8 cellular contexts compared by ENCODE assay signal in genomic region chr1:110619412-110620249, GRCh38. TPM values are rescaled to one million over a fixed set of nuclear protein-coding genes. Genes with fewer than 3 reads are reported as not detected.
DNase-seq lines count a peak whose midpoint lies in the region; ATAC-seq and TF ChIP-seq lines count a peak whose summit lies in the region.

No MANE protein-coding gene starts in this region.

- intact Hi-C loops in left colon (cut with DNase I, micrococcal nuclease): loop anchor here in 1 of 2 donors (5.0 kb wide), 1 partner anchor 67 kb away; no protein-coding TSS in a partner anchor

- peaks cover 9% of the 10 kb centered on the region for H3K27me3 ChIP-seq in BJ (ENCODE audit: control insufficient read depth, insufficient read depth, low read length)

- no peaks in the 10 kb centered on the region for H3K36me3 ChIP-seq in BJ (ENCODE audit: control insufficient read depth, insufficient read depth, low read length)

- H3K4me3 ChIP-seq in BJ (ENCODE audit: low read depth, low read length) (no peak overlapping the region), choroid plexus epithelial cell (ENCODE audit: low read depth, low read length) (no peak overlapping the region)

- DNase-seq in BJ (ENCODE audit: low read depth): no peak
- peak; percentile 50 for DNase-seq in NCI-H446 treated with DMSO at 0.1 percent for 48 hours (lab: John Stamatoyannopoulos, UW)
- DNase-seq in activated CD4-positive, alpha-beta T cell treated with anti-CD3 and anti-CD28 coated beads for 4 hours: peak; percentile 90
- peak; percentile 64 for DNase-seq in choroid plexus epithelial cell (ENCODE audit: low read depth)
- peak; percentile 70 to 86 for DNase-seq in left colon
- peak; percentile 83 to 88 for DNase-seq in stimulated activated CD4-positive, alpha-beta T cell treated with anti-CD3 and anti-CD28 coated beads, Interleukin-4, amount 100 ng/mL, for 4 hours

- ATAC-seq in GM19043 (IDR thresholded peaks at IDR 0.05; ENCODE audit: low read depth, unreplicated experiment) (peak; percentile 68), HG03342 (IDR thresholded peaks at IDR 0.05; ENCODE audit: unreplicated experiment) (peak; percentile 77), left colon (peak; percentile 90)

- TF ChIP-seq CTCF in BJ (IDR thresholded peaks at IDR 0.05; ENCODE audit: insufficient read depth, low read depth, low read length) (peak; percentile 89), choroid plexus epithelial cell (conservative IDR thresholded peaks at IDR 0.05; ENCODE audit: low read depth, low read length) (peak; percentile 92)

- CTCF ChIA-PET in BJ (lab: Yijun Ruan, JAX): interaction anchor here (0.6 to 5.8 kb wide), 27 partner anchors 9 to 1699 kb away, joined by 3 to 70 read pairs (median 4); partner anchors contain the start of gene KCNA2

- POLR2A ChIA-PET in BJ (lab: Charles Lee): no interaction called here

RNA-seq across cellular contexts. Expression of gene KCNA2, which starts 13.5 kb away (rescaled TPM):
- not detected in 2 replicates for polyA plus RNA-seq in BJ (2011; rRNA removed)
- under 0.01 and 0.05 TPM in 2 replicates for polyA minus RNA-seq in BJ (2011; rRNA and poly(A)+ RNA removed)
- 1 to 10 TPM in 1 of 2 donors, under 1 TPM in 1; 0.27 to 1.0 TPM for total RNA-seq in left colon

RNA-seq across cellular contexts. Expression of gene KCNA3, which starts 55.1 kb away (rescaled TPM):
- 0.38 and 0.39 TPM in 2 replicates for polyA plus RNA-seq in BJ (2011; rRNA removed)
- polyA minus RNA-seq in BJ (2011; rRNA and poly(A)+ RNA removed): 0.41 and 0.90 TPM in 2 replicates
- 1 to 10 TPM in 1 of 2 donors, under 1 TPM in 1; 0.92 to 3.4 TPM for total RNA-seq in left colon
